ENCODE assay signal across 12 cellular contexts in genomic region chr7:28328822-28329615, GRCh38.
DNase-seq lines count a peak whose midpoint lies in the region; ATAC-seq and TF ChIP-seq lines count a peak whose summit lies in the region.
"Had no signal": no experiment of that assay in that cellular context is flagged by ENCODE, and none has a peak within 500 bp of the region (broad histone marks: within the 10 kb centered on the region; RNA-seq: fewer than 3 reads in every experiment).

No MANE protein-coding gene starts in this region.

- CTCF ChIA-PET in T-cell (lab: Charles Lee), result interaction anchor here in 1 of 2 donors (0.6 kb wide), 1 partner anchor 137 kb away, joined by 4 read pairs; no protein-coding TSS in a partner anchor

- H3K9me2 ChIP-seq in Loucy (replicated peaks; ENCODE audit: low read depth, low read length), result no peaks in the 10 kb centered on the region

- no peaks in the 10 kb centered on the region for H3K79me2 ChIP-seq in Loucy (ENCODE audit: insufficient read depth, low read length)

- TF ChIP-seq POLR2A in right lobe of liver (IDR thresholded peaks at IDR 0.05), result no peak

- no peak overlapping the region for H3K27ac ChIP-seq in colonic mucosa
- H3K27ac ChIP-seq in right lobe of liver, result no peak overlapping the region
- H3K27ac ChIP-seq: lower lobe of right lung had no signal

- no peaks in the 10 kb centered on the region for H4K20me1 ChIP-seq in Loucy (ENCODE audit: insufficient read depth, low read length, poor library complexity, severe bottlenecking)

- no peaks in the 10 kb centered on the region for H3K36me3 Mint-ChIP-seq in activated naive CD4-positive, alpha-beta T cell treated with anti-CD3 and anti-CD28 coated beads, Interleukin-2, amount 50 U/mL, for 24 hours
- H3K36me3 Mint-ChIP-seq in T-cell, result no peaks in the 10 kb centered on the region
- no peaks in the 10 kb centered on the region for H3K36me3 Mint-ChIP-seq in natural killer cell treated with Interleukin-12 subunit alpha and Interleukin-12 subunit beta and Interleukin-15 and Interleukin-18, amount 100 ng/mL, for 72 hours

- no peak for DNase-seq in activated naive CD4-positive, alpha-beta T cell treated with anti-CD3 and anti-CD28 coated beads, Interleukin-2, amount 50 U/mL, for 16 hours
- DNase-seq in T-cell (no peak), colonic mucosa (no peak), AML-193 (lab: John Stamatoyannopoulos, UW) (no peak), right lobe of liver (no peak)
- DNase-seq in natural killer cell treated with Interleukin-12 subunit alpha and Interleukin-12 subunit beta and Interleukin-15 and Interleukin-18, amount 100 ng/mL, for 72 hours (ENCODE audit: low spot score), result no peak
- DNase-seq: activated T-cell treated with anti-CD3 and anti-CD28 coated beads for 4 hours, lower lobe of right lung, SIG-M5 had no signal

- POLR2A ChIA-PET in T-cell (lab: Charles Lee), result no interaction called here

- no peaks in the 10 kb centered on the region for H3F3A ChIP-seq in Loucy (ENCODE audit: low read depth)

- intact Hi-C loops in colonic mucosa (cut with DNase I) (no loop called here), right lobe of liver (cut with DNase I) (no loop called here)

- H3K36me3 ChIP-seq in Loucy (ENCODE audit: insufficient read depth, low read length) (no peaks in the 10 kb centered on the region), colonic mucosa (no peaks in the 10 kb centered on the region), right lobe of liver (no peaks in the 10 kb centered on the region)
- H3K36me3 ChIP-seq: lower lobe of right lung had no signal

- peaks cover 12% of the 10 kb centered on the region for H3K9me3 Mint-ChIP-seq in activated naive CD4-positive, alpha-beta T cell treated with anti-CD3 and anti-CD28 coated beads, Interleukin-2, amount 50 U/mL, for 24 hours
- H3K9me3 Mint-ChIP-seq in T-cell, result peaks cover 5 to 6% (median 5%) of the 10 kb centered on the region in 3 donors
- no peaks in the 10 kb centered on the region for H3K9me3 Mint-ChIP-seq in natural killer cell treated with Interleukin-12 subunit alpha and Interleukin-12 subunit beta and Interleukin-15 and Interleukin-18, amount 100 ng/mL, for 72 hours

- peak overlapping the region; percentile 80 for H3K4me3 Mint-ChIP-seq in activated naive CD4-positive, alpha-beta T cell treated with anti-CD3 and anti-CD28 coated beads, Interleukin-2, amount 50 U/mL, for 24 hours
- peak overlapping the region in 1 of 3 donors; percentile 73 for H3K4me3 Mint-ChIP-seq in T-cell
- no peak overlapping the region for H3K4me3 Mint-ChIP-seq in natural killer cell treated with Interleukin-12 subunit alpha and Interleukin-12 subunit beta and Interleukin-15 and Interleukin-18, amount 100 ng/mL, for 72 hours
- H3K4me3 Mint-ChIP-seq: nephron had no signal

- H3K4me3 ChIP-seq in Loucy (ENCODE audit: low read length, poor library complexity, severe bottlenecking) (no peak overlapping the region), colonic mucosa (no peak overlapping the region), right lobe of liver (no peak overlapping the region)
- H3K4me3 ChIP-seq: lower lobe of right lung had no signal

- no peak overlapping the region for H3K4me2 ChIP-seq in Loucy (ENCODE audit: low read depth, low read length, poor library complexity, severe bottlenecking)

- 0 out of 2 replicates have a peak overlapping the region, but pooled peaks have one; percentile 14 for H2AFZ ChIP-seq in Loucy (ENCODE audit: low read length)

- H3K27me3 Mint-ChIP-seq in activated naive CD4-positive, alpha-beta T cell treated with anti-CD3 and anti-CD28 coated beads, Interleukin-2, amount 50 U/mL, for 24 hours, result peaks cover 2% of the 10 kb centered on the region
- H3K27me3 Mint-ChIP-seq in T-cell, result no peaks in the 10 kb centered on the region
- peaks cover 0 to 3% of the 10 kb centered on the region in 2 donors for H3K27me3 Mint-ChIP-seq in natural killer cell treated with Interleukin-12 subunit alpha and Interleukin-12 subunit beta and Interleukin-15 and Interleukin-18, amount 100 ng/mL, for 72 hours

- no peaks in the 10 kb centered on the region for H3K9me3 ChIP-seq in Loucy (ENCODE audit: insufficient read depth, low read depth, low read length)
- no peaks in the 10 kb centered on the region for H3K9me3 ChIP-seq in colonic mucosa
- H3K9me3 ChIP-seq in right lobe of liver, result no peaks in the 10 kb centered on the region
- H3K9me3 ChIP-seq: lower lobe of right lung had no signal

- H3K4me1 Mint-ChIP-seq in activated naive CD4-positive, alpha-beta T cell treated with anti-CD3 and anti-CD28 coated beads, Interleukin-2, amount 50 U/mL, for 24 hours, result peaks cover 42% of the 10 kb centered on the region
- H3K4me1 Mint-ChIP-seq in T-cell, result peaks cover 33 to 42% (median 40%) of the 10 kb centered on the region in 3 donors
- peaks cover 17 to 21% of the 10 kb centered on the region in 2 donors for H3K4me1 Mint-ChIP-seq in natural killer cell treated with Interleukin-12 subunit alpha and Interleukin-12 subunit beta and Interleukin-15 and Interleukin-18, amount 100 ng/mL, for 72 hours (ENCODE audit: low read depth in 2 of 2)

- H3K27ac Mint-ChIP-seq in activated naive CD4-positive, alpha-beta T cell treated with anti-CD3 and anti-CD28 coated beads, Interleukin-2, amount 50 U/mL, for 24 hours, result peak overlapping the region; percentile 52
- peak overlapping the region; percentile 76 to 97 for H3K27ac Mint-ChIP-seq in T-cell
- H3K27ac Mint-ChIP-seq in natural killer cell treated with Interleukin-12 subunit alpha and Interleukin-12 subunit beta and Interleukin-15 and Interleukin-18, amount 100 ng/mL, for 72 hours, result peak overlapping the region; percentile 29 to 42

- H3K4me1 ChIP-seq in Loucy (ENCODE audit: insufficient read depth, low read length, poor library complexity, severe bottlenecking) (peaks cover 32% of the 10 kb centered on the region), colonic mucosa (no peaks in the 10 kb centered on the region), right lobe of liver (no peaks in the 10 kb centered on the region)
- H3K4me1 ChIP-seq: lower lobe of right lung had no signal

- WGBS in right lobe of liver (ENCODE audit: insufficient coverage, low coverage, low lambda C conversion rate, missing lambda C conversion rate), result 67% methylated on average over 9 of the region's 9 CpGs

- TF ChIP-seq CTCF in Loucy (conservative IDR thresholded peaks at IDR 0.05; ENCODE audit: low read length) (no peak), colonic mucosa (IDR thresholded peaks at IDR 0.05) (no peak), right lobe of liver (IDR thresholded peaks at IDR 0.05) (no peak)

- H3K9ac ChIP-seq in Loucy (ENCODE audit: low read depth, low read length, poor library complexity, severe bottlenecking) (no peak overlapping the region), colonic mucosa (ENCODE audit: low read depth in 2 of 2, low read length in 2 of 2) (no peak overlapping the region)

- ATAC-seq in T-cell (replicated peaks in 1 of 4), result peak in 2 of 4 experiments; percentile 18 to 27
- no peak for ATAC-seq in natural killer cell treated with Interleukin-12 subunit alpha and Interleukin-12 subunit beta and Interleukin-15 and Interleukin-18, amount 100 ng/mL, for 72 hours
- no peak for ATAC-seq in right lobe of liver

- H3K27me3 ChIP-seq in Loucy (ENCODE audit: insufficient read depth, low read length, poor library complexity, severe bottlenecking), result no peaks in the 10 kb centered on the region
- H3K27me3 ChIP-seq in colonic mucosa, result no peaks in the 10 kb centered on the region
- H3K27me3 ChIP-seq in right lobe of liver, result no peaks in the 10 kb centered on the region

Comparison
In these comparisons a context has a peak if more than half of its experiments do, and no peak if none do; other contexts are left out.
1. H3K27ac Mint-ChIP-seq: peak in every context shown above with its lines; median percentile 86 in T-cell; 52 in activated naive CD4-positive, alpha-beta T cell treated with anti-CD3 and anti-CD28 coated beads, Interleukin-2, amount 50 U/mL, for 24 hours; 36 in natural killer cell treated with Interleukin-12 subunit alpha and Interleukin-12 subunit beta and Interleukin-15 and Interleukin-18, amount 100 ng/mL, for 72 hours.